4 cellular contexts compared by ENCODE assay signal in the genomic region with DNA sequence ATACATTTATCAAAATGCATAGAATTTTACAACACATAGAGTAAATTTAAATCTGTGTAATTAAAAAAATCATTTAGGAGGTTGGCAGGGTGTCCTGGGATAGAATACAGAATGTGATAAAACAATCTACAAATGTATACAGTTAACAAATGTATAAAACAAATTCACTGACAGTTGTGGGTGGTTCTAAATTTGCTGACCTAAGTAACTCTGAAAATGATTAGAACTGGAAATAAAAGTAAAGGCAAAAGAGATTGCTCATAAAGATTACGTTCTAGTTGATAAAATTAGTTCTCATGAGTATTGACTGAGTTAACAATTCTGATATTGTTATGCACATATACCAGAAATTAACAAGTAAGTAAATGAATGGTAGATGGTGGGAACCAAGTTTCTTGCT.
TF ChIP-seq lines count a peak whose summit lies in the region.

No MANE protein-coding gene starts in this region.

TF ChIP-seq in HepG2, 621 proteins besides CTCF, POLR2A, EP300 and RAD21:
- no peak for TF ChIP-seq ZFP82 (CRISPR knock-in tag; IDR thresholded peaks at IDR 0.05; ENCODE audit: borderline replicate concordance)
- TF ChIP-seq MAFF (IDR thresholded peaks at IDR 0.05; ENCODE audit: low read depth, low read length): peak; percentile 54; the same call in 1 of the 2 replicates
- peak; percentile 41 to 78; a peak in 3 of 4 replicates for TF ChIP-seq MAFK (conservative IDR thresholded peaks at IDR 0.05 in 1 of 2, IDR thresholded peaks at IDR 0.05 in 1 of 2; ENCODE audit: low read length in 2 of 2)

TF ChIP-seq in A549, 52 proteins besides CTCF, POLR2A, EP300 and RAD21:
- TF ChIP-seq RCOR1 (IDR thresholded peaks at IDR 0.05; ENCODE audit: low read depth, low read length) (no peak), MAFK (IDR thresholded peaks at IDR 0.05; ENCODE audit: partially characterized antibody) (peak; percentile 51)
TF ChIP-seq in A549: peak in this region for 1.

TF ChIP-seq in GM23338, 12 proteins besides CTCF, POLR2A, EP300 and RAD21:
- no peak for TF ChIP-seq EZH2phosphoT487 (IDR thresholded peaks at IDR 0.05; ENCODE audit: unreplicated experiment)

TF ChIP-seq in IMR-90, 13 proteins besides CTCF, POLR2A, EP300 and RAD21:
- TF ChIP-seq MAFK (IDR thresholded peaks at IDR 0.05; ENCODE audit: low read depth, low read length) (peak; percentile 72), SMC3 (IDR thresholded peaks at IDR 0.05; ENCODE audit: low read depth, low read length) (no peak), MXI1 (IDR thresholded peaks at IDR 0.05; ENCODE audit: borderline replicate concordance, low read depth, low read length) (no peak), MAZ (IDR thresholded peaks at IDR 0.05; ENCODE audit: borderline replicate concordance, low read depth, low read length) (no peak), BHLHE40 (IDR thresholded peaks at IDR 0.05; ENCODE audit: low read depth, low read length) (no peak)
